ENCODE assay signal across 18 cellular contexts in the genomic region with DNA sequence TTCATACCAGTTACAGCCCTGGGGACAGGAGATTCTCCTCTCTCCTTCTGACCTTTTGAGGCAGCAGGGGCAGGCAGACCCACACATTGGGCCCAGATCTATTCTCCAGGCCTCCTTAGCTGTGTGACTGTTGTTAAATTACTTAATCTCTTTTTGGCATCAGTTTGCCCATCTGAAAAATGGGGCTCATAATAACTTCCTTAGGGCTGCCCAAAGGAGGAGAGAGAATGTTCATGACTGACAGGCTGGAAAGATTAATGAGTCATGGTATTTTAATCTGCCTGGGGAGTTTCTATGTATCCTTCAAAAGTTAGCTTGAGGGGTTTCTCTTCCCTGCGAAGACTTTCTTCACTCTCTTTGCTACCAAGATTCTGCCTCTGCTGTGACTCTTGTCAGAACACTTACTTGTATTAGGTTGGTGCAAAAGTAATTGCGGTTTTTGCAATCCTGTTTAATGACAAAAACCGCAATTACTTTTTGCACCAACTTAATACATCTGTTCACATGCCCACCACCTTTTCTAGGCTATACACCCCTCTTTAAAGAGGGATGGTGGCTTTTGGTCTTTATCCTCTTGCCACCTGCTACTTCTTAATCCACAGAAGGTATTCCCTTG.
A peak's percentile ranks its signal among the peaks of the same experiment; 100 is the strongest.
DNase-seq lines count a peak whose midpoint lies in the region; ATAC-seq and TF ChIP-seq lines count a peak whose summit lies in the region.
"Had no signal": no experiment of that assay in that cellular context is flagged by ENCODE, and none has a peak within 500 bp of the region (broad histone marks: within the 10 kb centered on the region; RNA-seq: fewer than 3 reads in every experiment).

No MANE protein-coding gene starts in this region.

- H3K27me3 Mint-ChIP-seq in natural killer cell treated with Interleukin-12 subunit alpha and Interleukin-12 subunit beta and Interleukin-15 and Interleukin-18, amount 100 ng/mL, for 72 hours: no peaks in the 10 kb centered on the region
- H3K27me3 Mint-ChIP-seq in natural killer cell (ENCODE audit: low read depth in 2 of 2): no peaks in the 10 kb centered on the region
- no peaks in the 10 kb centered on the region for H3K27me3 Mint-ChIP-seq in central memory CD8-positive, alpha-beta T cell
- no peaks in the 10 kb centered on the region for H3K27me3 Mint-ChIP-seq in stimulated activated naive CD8-positive, alpha-beta T cell treated with anti-CD3 and anti-CD28 coated beads, Interleukin-15, amount 100 ng/mL, for 72 hours

- H3K4me3 ChIP-seq in OCI-LY1 (ENCODE audit: low read depth, low read length, poor library complexity, severe bottlenecking) (no peak overlapping the region), coronary artery (no peak overlapping the region)
- H3K4me3 ChIP-seq: mucosa of descending colon, smooth muscle cell, upper lobe of right lung had no signal

- no peak for ATAC-seq in natural killer cell treated with Interleukin-12 subunit alpha and Interleukin-12 subunit beta and Interleukin-15 and Interleukin-18, amount 100 ng/mL, for 72 hours
- no peak for ATAC-seq in natural killer cell
- ATAC-seq in central memory CD8-positive, alpha-beta T cell (replicated peaks; ENCODE audit: extremely low read depth, poor library complexity, severe bottlenecking): no peak
- ATAC-seq in stimulated activated naive CD8-positive, alpha-beta T cell treated with anti-CD3 and anti-CD28 coated beads, Interleukin-15, amount 100 ng/mL, for 72 hours: no peak
- no peak for ATAC-seq in HG03135 (IDR thresholded peaks at IDR 0.05; ENCODE audit: unreplicated experiment)
- ATAC-seq in HG02642 (IDR thresholded peaks at IDR 0.05; ENCODE audit: poor library complexity, unreplicated experiment): no peak
- ATAC-seq: mucosa of descending colon, upper lobe of right lung had no signal

- H3K4me1 Mint-ChIP-seq in natural killer cell treated with Interleukin-12 subunit alpha and Interleukin-12 subunit beta and Interleukin-15 and Interleukin-18, amount 100 ng/mL, for 72 hours (ENCODE audit: low read depth in 2 of 2): peaks cover 48 to 58% of the 10 kb centered on the region in 2 donors
- H3K4me1 Mint-ChIP-seq in natural killer cell: peaks cover 41 to 48% of the 10 kb centered on the region in 2 donors
- H3K4me1 Mint-ChIP-seq in central memory CD8-positive, alpha-beta T cell: peaks cover 47% of the 10 kb centered on the region
- H3K4me1 Mint-ChIP-seq in stimulated activated naive CD8-positive, alpha-beta T cell treated with anti-CD3 and anti-CD28 coated beads, Interleukin-15, amount 100 ng/mL, for 72 hours: peaks cover 74% of the 10 kb centered on the region

- peaks cover 10% of the 10 kb centered on the region for H3K9me3 Mint-ChIP-seq in natural killer cell treated with Interleukin-12 subunit alpha and Interleukin-12 subunit beta and Interleukin-15 and Interleukin-18, amount 100 ng/mL, for 72 hours
- H3K9me3 Mint-ChIP-seq in natural killer cell: no peaks in the 10 kb centered on the region
- H3K9me3 Mint-ChIP-seq in central memory CD8-positive, alpha-beta T cell: no peaks in the 10 kb centered on the region
- peaks cover 0 to 4% of the 10 kb centered on the region in 2 donors for H3K9me3 Mint-ChIP-seq in stimulated activated naive CD8-positive, alpha-beta T cell treated with anti-CD3 and anti-CD28 coated beads, Interleukin-15, amount 100 ng/mL, for 72 hours

- intact Hi-C loops in natural killer cell (cut with micrococcal nuclease): no loop called here

- H2AFZ ChIP-seq in OCI-LY1 (ENCODE audit: low read length): no peak overlapping the region

- peak overlapping the region; percentile 65 for H3K9ac ChIP-seq in OCI-LY1 (ENCODE audit: low read length)

- no peaks in the 10 kb centered on the region for H3K27me3 ChIP-seq in OCI-LY1 (ENCODE audit: insufficient read depth, low read length)
- H3K27me3 ChIP-seq: heart right ventricle, upper lobe of right lung had no signal

- H3K36me3 ChIP-seq in OCI-LY1 (ENCODE audit: insufficient read depth, low read length): no peaks in the 10 kb centered on the region
- H3K36me3 ChIP-seq: heart right ventricle, upper lobe of right lung had no signal

- peaks cover 5% of the 10 kb centered on the region for H3K36me3 Mint-ChIP-seq in natural killer cell treated with Interleukin-12 subunit alpha and Interleukin-12 subunit beta and Interleukin-15 and Interleukin-18, amount 100 ng/mL, for 72 hours
- no peaks in the 10 kb centered on the region for H3K36me3 Mint-ChIP-seq in natural killer cell
- peaks cover 7% of the 10 kb centered on the region for H3K36me3 Mint-ChIP-seq in central memory CD8-positive, alpha-beta T cell (ENCODE audit: insufficient read depth)

- no peaks in the 10 kb centered on the region for H4K20me1 ChIP-seq in OCI-LY1 (ENCODE audit: insufficient read depth, low read length)

- peaks cover 19% of the 10 kb centered on the region; the same call in 1 of the 2 replicates for H3K79me2 ChIP-seq in OCI-LY1 (ENCODE audit: insufficient read depth, low read length)

- TF ChIP-seq CTCF in natural killer cell (IDR thresholded peaks at IDR 0.05) (no peak), OCI-LY1 (IDR thresholded peaks at IDR 0.05; ENCODE audit: low read length) (no peak), coronary artery (IDR thresholded peaks at IDR 0.05) (no peak)

- peaks cover 11% of the 10 kb centered on the region for H3F3A ChIP-seq in OCI-LY1 (ENCODE audit: insufficient read depth, low read length)

- no peaks in the 10 kb centered on the region for H3K9me2 ChIP-seq in OCI-LY1 (ENCODE audit: low read depth, low read length)

- peak overlapping the region; percentile 96 to 100 for H3K27ac Mint-ChIP-seq in natural killer cell treated with Interleukin-12 subunit alpha and Interleukin-12 subunit beta and Interleukin-15 and Interleukin-18, amount 100 ng/mL, for 72 hours
- peak overlapping the region in 1 of 2 donors; percentile 96 for H3K27ac Mint-ChIP-seq in natural killer cell
- peak overlapping the region; percentile 81 for H3K27ac Mint-ChIP-seq in central memory CD8-positive, alpha-beta T cell (ENCODE audit: low read depth)
- H3K27ac Mint-ChIP-seq in stimulated activated naive CD8-positive, alpha-beta T cell treated with anti-CD3 and anti-CD28 coated beads, Interleukin-15, amount 100 ng/mL, for 72 hours: peak overlapping the region; percentile 21 to 29

- DNase-seq in natural killer cell treated with Interleukin-12 subunit alpha and Interleukin-12 subunit beta and Interleukin-15 and Interleukin-18, amount 100 ng/mL, for 72 hours (ENCODE audit: low spot score): no peak
- no peak for DNase-seq in natural killer cell
- no peak for DNase-seq in central memory CD8-positive, alpha-beta T cell (ENCODE audit: low spot score in 2 of 2)
- no peak for DNase-seq in stimulated activated naive CD8-positive, alpha-beta T cell treated with anti-CD3 and anti-CD28 coated beads, Interleukin-15, amount 100 ng/mL, for 72 hours
- no peak for DNase-seq in coronary artery (ENCODE audit: low spot score)
- DNase-seq: activated T-cell treated with anti-CD3 and anti-CD28 coated beads, Interleukin-2, amount 50 U/mL, for 1 hour; amniotic stem cell; heart right ventricle; mucosa of descending colon; NCI-H2107; NCI-H510A treated with DMSO at 0.1 percent for 48 hours; stimulated activated CD4-positive, alpha-beta T cell treated with anti-CD3 and anti-CD28 coated beads, Interleukin-4, amount 100 ng/mL, for 1 hour; upper lobe of right lung had no signal

- no peaks in the 10 kb centered on the region for H3K9me3 ChIP-seq in OCI-LY1 (ENCODE audit: low read length)
- H3K9me3 ChIP-seq: heart right ventricle, mucosa of descending colon, upper lobe of right lung had no signal

- peak overlapping the region; percentile 64; the same call in 1 of the 2 replicates for H3K4me2 ChIP-seq in OCI-LY1 (ENCODE audit: low read length)
- H3K4me2 ChIP-seq: smooth muscle cell had no signal

- peak overlapping the region; percentile 43 for H3K4me3 Mint-ChIP-seq in natural killer cell treated with Interleukin-12 subunit alpha and Interleukin-12 subunit beta and Interleukin-15 and Interleukin-18, amount 100 ng/mL, for 72 hours
- H3K4me3 Mint-ChIP-seq in natural killer cell: no peak overlapping the region
- no peak overlapping the region for H3K4me3 Mint-ChIP-seq in central memory CD8-positive, alpha-beta T cell
- peak overlapping the region in 1 of 2 donors; percentile 5 for H3K4me3 Mint-ChIP-seq in stimulated activated naive CD8-positive, alpha-beta T cell treated with anti-CD3 and anti-CD28 coated beads, Interleukin-15, amount 100 ng/mL, for 72 hours

- peak overlapping the region; percentile 99 for H3K27ac ChIP-seq in OCI-LY1 (ENCODE audit: low read depth, low read length, poor library complexity, severe bottlenecking)
- no peak overlapping the region for H3K27ac ChIP-seq in coronary artery
- H3K27ac ChIP-seq: HL-60, upper lobe of right lung had no signal

- peaks cover 95% of the 10 kb centered on the region for H3K4me1 ChIP-seq in OCI-LY1 (ENCODE audit: insufficient read depth, low read length, severe bottlenecking)
